Comparison of ENCODE assay signal across 8 cellular contexts in the genomic region with DNA sequence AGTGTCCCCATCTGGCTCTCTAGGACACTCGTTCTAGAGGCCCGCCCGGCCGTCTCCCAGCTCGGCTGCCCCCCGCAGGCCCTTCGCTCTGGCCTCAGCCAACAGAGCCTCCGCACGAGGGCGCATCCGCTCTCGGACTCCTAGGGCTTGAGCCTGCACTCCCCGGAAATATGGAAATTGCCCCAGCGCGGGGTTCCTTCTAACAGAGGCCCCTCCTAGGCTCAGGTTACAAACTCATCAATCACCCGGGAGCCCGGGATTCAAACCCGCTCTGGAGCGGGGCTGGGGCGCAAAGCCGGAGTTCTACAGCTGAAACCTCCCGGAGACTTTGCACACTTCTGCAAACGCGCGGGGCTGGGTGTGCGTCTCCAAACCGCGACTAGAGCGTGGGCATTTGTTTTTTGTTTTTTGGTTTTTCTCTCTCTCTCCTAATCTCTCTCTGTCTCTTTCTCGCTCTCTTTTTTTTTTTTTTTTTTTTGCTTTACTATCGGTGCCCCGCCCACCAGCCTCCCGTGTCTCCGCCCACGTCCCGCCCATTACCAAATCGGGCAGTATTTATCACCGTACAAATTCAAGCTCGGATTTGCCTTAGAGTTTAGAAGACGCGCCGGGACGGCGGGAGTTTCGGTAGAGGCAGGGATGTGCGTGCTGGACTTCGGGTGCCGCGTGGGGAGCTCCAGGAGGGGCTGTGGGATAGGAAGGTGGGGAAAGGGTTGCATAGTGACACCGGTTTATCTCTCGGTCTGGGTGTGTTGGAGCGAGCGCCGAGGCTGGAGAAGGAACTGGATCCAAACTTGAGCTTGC. TPM values are rescaled to one million over a fixed set of nuclear protein-coding genes. Genes with fewer than 3 reads are reported as not detected.
DNase-seq lines count a peak whose midpoint lies in the region; ATAC-seq and TF ChIP-seq lines count a peak whose summit lies in the region.

No MANE protein-coding gene starts in this region.

- H3K27me3 Mint-ChIP-seq in IgD-negative memory B cell (peaks cover 50% of the 10 kb centered on the region), endodermal cell (ENCODE audit: insufficient read depth) (peaks cover 98% of the 10 kb centered on the region)

- peak; percentile 83 for TF ChIP-seq CTCF in endodermal cell (conservative IDR thresholded peaks at IDR 0.05)

- peak overlapping the region; percentile 83 for H2BK5ac ChIP-seq in mesenchymal stem cell (ENCODE audit: low read depth, low read length, poor library complexity, severe bottlenecking)

- H3K36me3 Mint-ChIP-seq in IgD-negative memory B cell (no peaks in the 10 kb centered on the region), endodermal cell (ENCODE audit: low read depth) (no peaks in the 10 kb centered on the region)

- H3K23ac ChIP-seq in mesenchymal stem cell (ENCODE audit: low read length in 2 of 2): peak overlapping the region in 1 of 2 experiments; percentile 24

- peak overlapping the region; percentile 78 for H4K91ac ChIP-seq in mesenchymal stem cell (ENCODE audit: low read length)

- peak overlapping the region; percentile 82 to 84 for H3K4ac ChIP-seq in mesenchymal stem cell (ENCODE audit: low read depth in 1 of 2, low read length in 2 of 2)

- peak overlapping the region; percentile 13 to 89 (median 78) for H3K4me3 Mint-ChIP-seq in IgD-negative memory B cell
- peak overlapping the region; percentile 67 for H3K4me3 Mint-ChIP-seq in endodermal cell

- no peak overlapping the region for H2AFZ ChIP-seq in mesenchymal stem cell (ENCODE audit: low read depth, low read length)

- peak overlapping the region; percentile 74 for H4K8ac ChIP-seq in mesenchymal stem cell (ENCODE audit: low read length)

- H3K27ac Mint-ChIP-seq in IgD-negative memory B cell (peak overlapping the region in 2 of 3 donors; percentile 40 to 67), endodermal cell (peak overlapping the region; percentile 30)

- H3K9me3 Mint-ChIP-seq in IgD-negative memory B cell: no peaks in the 10 kb centered on the region
- H3K9me3 Mint-ChIP-seq in endodermal cell: no peaks in the 10 kb centered on the region

- peaks cover 7% of the 10 kb centered on the region for H3K4me1 ChIP-seq in endodermal cell (ENCODE audit: control insufficient read depth, insufficient read depth, low read length)
- H3K4me1 ChIP-seq in mesenchymal stem cell (ENCODE audit: control insufficient read depth, insufficient read depth, low read depth, low read length): peaks cover 57% of the 10 kb centered on the region

- no peaks in the 10 kb centered on the region for H3K79me1 ChIP-seq in mesenchymal stem cell (replicated peaks; ENCODE audit: low read length, poor library complexity, severe bottlenecking)

- H3K27ac ChIP-seq in endodermal cell (ENCODE audit: low read depth, low read length): no peak overlapping the region
- peak overlapping the region; percentile 96 for H3K27ac ChIP-seq in mesenchymal stem cell (ENCODE audit: low read length, poor library complexity, severe bottlenecking)

- H3K9me3 ChIP-seq in endodermal cell (ENCODE audit: control insufficient read depth, low read length) (no peaks in the 10 kb centered on the region), mesenchymal stem cell (ENCODE audit: control insufficient read depth, low read length) (no peaks in the 10 kb centered on the region)

- peak overlapping the region; percentile 58 to 83 for H2BK12ac ChIP-seq in mesenchymal stem cell (ENCODE audit: low read length in 2 of 2)

- 1 to 4% methylated on average over 16 to 54 of the region's 54 CpGs for WGBS in endodermal cell (ENCODE audit: insufficient coverage in 1 of 2, insufficient read length in 1 of 2), 2 experiments
- under 1% methylated on average over 45 of the region's 54 CpGs for WGBS in mesenchymal stem cell

- H2AK5ac ChIP-seq in mesenchymal stem cell (ENCODE audit: low read length, severe bottlenecking): peak overlapping the region; percentile 21

- peaks cover 0 to 5% (median 3%) of the 10 kb centered on the region in 3 donors for H3K4me1 Mint-ChIP-seq in IgD-negative memory B cell
- peaks cover 29% of the 10 kb centered on the region for H3K4me1 Mint-ChIP-seq in endodermal cell

- peak overlapping the region in 1 of 2 experiments; percentile 12 for H3K14ac ChIP-seq in mesenchymal stem cell (ENCODE audit: low read length in 2 of 2)

- peak overlapping the region; percentile 63 to 86 for H3K18ac ChIP-seq in mesenchymal stem cell (ENCODE audit: low read depth in 1 of 2, low read length in 2 of 2)

- peak overlapping the region; percentile 84 for H3K4me3 ChIP-seq in endodermal cell (ENCODE audit: low read length)
- peak overlapping the region; percentile 62 to 86 for H3K4me3 ChIP-seq in mesenchymal stem cell (ENCODE audit: insufficient read depth in 1 of 2, low read depth in 1 of 2, low read length in 2 of 2)

- no peak for ATAC-seq in stimulated activated naive CD8-positive, alpha-beta T cell treated with anti-CD3 and anti-CD28 coated beads, Interleukin-15, Interleukin-2, amounts not matched to agents 100 U/mL and 50 U/mL, for 24 hours

- no peak overlapping the region for H2BK120ac ChIP-seq in mesenchymal stem cell (ENCODE audit: low read depth, low read length)

- H2BK15ac ChIP-seq in mesenchymal stem cell (ENCODE audit: low read depth, poor library complexity, severe bottlenecking): peak overlapping the region; percentile 84

- H3K36me3 ChIP-seq in endodermal cell (ENCODE audit: control insufficient read depth, insufficient read depth, low read length) (no peaks in the 10 kb centered on the region), mesenchymal stem cell (ENCODE audit: control insufficient read depth in 1 of 2, insufficient read depth in 2 of 2, low read depth in 1 of 2, low read length in 2 of 2) (peaks cover 0 to 16% of the 10 kb centered on the region in 2 experiments)

- H3K4me2 ChIP-seq in mesenchymal stem cell (ENCODE audit: low read length, poor library complexity, severe bottlenecking): peak overlapping the region; percentile 80

- peak; percentile 70 for DNase-seq in DMS114 treated with DMSO at 0.1 percent for 48 hours (lab: John Stamatoyannopoulos, UW; ENCODE audit: unreplicated experiment)
- peak; percentile 23 to 39 for DNase-seq in activated CD4-positive, alpha-beta T cell treated with anti-CD3 and anti-CD28 coated beads for 4 hours
- peak; percentile 98 for DNase-seq in endodermal cell
- DNase-seq in mesenchymal stem cell: peak; percentile 98
- DNase-seq in stimulated activated naive CD8-positive, alpha-beta T cell treated with anti-CD3 and anti-CD28 coated beads, Interleukin-15, Interleukin-2, amounts not matched to agents 100 U/mL and 50 U/mL, for 24 hours: peak; percentile 59
- DNase-seq in GF-D8 (lab: John Stamatoyannopoulos, UW): no peak
- DNase-seq in NCI-H2196 treated with DMSO at 0.1 percent for 48 hours (lab: John Stamatoyannopoulos, UW; ENCODE audit: unreplicated experiment): no peak

- H3K9ac ChIP-seq in endodermal cell (ENCODE audit: extremely low read depth, low read length, poor library complexity, severe bottlenecking) (no peak overlapping the region), mesenchymal stem cell (ENCODE audit: low read length) (peak overlapping the region; percentile 86)

- H3K27me3 ChIP-seq in endodermal cell (ENCODE audit: control insufficient read depth, insufficient read depth, low read length, poor library complexity, severe bottlenecking) (peaks cover 99% of the 10 kb centered on the region), mesenchymal stem cell (ENCODE audit: control insufficient read depth in 1 of 2, insufficient read depth in 1 of 2, low read length in 2 of 2) (peaks cover 0 to 25% of the 10 kb centered on the region in 2 experiments)

RNA-seq across cellular contexts. Expression of a gene that starts 2.4 kb away (rescaled TPM):
- not detected for polyA plus RNA-seq in IgD-negative memory B cell
- total RNA-seq in endodermal cell: under 1 TPM in 1 of 2 donors, not detected in 1; 0.37 TPM
- polyA plus RNA-seq in endodermal cell (2013, experiment 1 of 2): 0.39 TPM
- polyA plus RNA-seq in endodermal cell (2013, experiment 2 of 2): 0.58 TPM
- 10.5 TPM for polyA plus RNA-seq in mesenchymal stem cell (2013, experiment 1 of 2)
- polyA plus RNA-seq in mesenchymal stem cell (2013, experiment 2 of 2): 11.8 TPM

RNA-seq across cellular contexts. Expression of a gene that starts 9.3 kb away (rescaled TPM):
- polyA plus RNA-seq in IgD-negative memory B cell: not detected
- under 1 TPM in 1 of 2 donors, not detected in 1; 0.20 TPM for total RNA-seq in endodermal cell
- polyA plus RNA-seq in endodermal cell (2013, experiment 1 of 2): 1.00 TPM
- polyA plus RNA-seq in endodermal cell (2013, experiment 2 of 2): 1.2 TPM
- polyA plus RNA-seq in mesenchymal stem cell (2013, experiment 1 of 2): 2.7 TPM
- 2.8 TPM for polyA plus RNA-seq in mesenchymal stem cell (2013, experiment 2 of 2)

RNA-seq across cellular contexts. Expression of a gene that starts 20.9 kb away (rescaled TPM):
- 19.1 TPM for polyA plus RNA-seq in IgD-negative memory B cell
- 10 to 100 TPM; 15.0 to 25.8 TPM for total RNA-seq in endodermal cell
- 24.2 TPM for polyA plus RNA-seq in endodermal cell (2013, experiment 1 of 2)
- 22.7 TPM for polyA plus RNA-seq in endodermal cell (2013, experiment 2 of 2)
- polyA plus RNA-seq in mesenchymal stem cell (2013, experiment 1 of 2): 8.3 TPM
- 6.8 TPM for polyA plus RNA-seq in mesenchymal stem cell (2013, experiment 2 of 2)

Comparison
In these comparisons a context has a peak if more than half of its experiments do, and no peak if none do; other contexts are left out.
1. DNase-seq: peak in DMS114 treated with DMSO at 0.1 percent for 48 hours (single experiment), activated CD4-positive, alpha-beta T cell treated with anti-CD3 and anti-CD28 coated beads for 4 hours (2 of 2), endodermal cell (single experiment), mesenchymal stem cell (single experiment) and stimulated activated naive CD8-positive, alpha-beta T cell treated with anti-CD3 and anti-CD28 coated beads, Interleukin-15, Interleukin-2, amounts not matched to agents 100 U/mL and 50 U/mL, for 24 hours (single experiment); none in GF-D8 (single experiment) and NCI-H2196 treated with DMSO at 0.1 percent for 48 hours (single experiment).